ENCODE assay signal across 11 cellular contexts in genomic region chr11:12137005-12137690, GRCh38. TPM values are rescaled to one million over a fixed set of nuclear protein-coding genes. Genes with fewer than 3 reads are reported as not detected.
DNase-seq lines count a peak whose midpoint lies in the region; ATAC-seq, FAIRE-seq and TF ChIP-seq lines count a peak whose summit lies in the region.
"Had no signal": no experiment of that assay in that cellular context is flagged by ENCODE, and none has a peak within 500 bp of the region (broad histone marks: within the 10 kb centered on the region; RNA-seq: fewer than 3 reads in every experiment).

No MANE protein-coding gene starts in this region.

- 68 to 72% methylated on average over 9 to 12 of the region's 12 CpGs for WGBS in upper lobe of left lung, 2 donors

- no peak overlapping the region for H3K4me3 ChIP-seq in bronchial epithelial cell (ENCODE audit: low read depth, low read length)
- H3K4me3 ChIP-seq in lower lobe of right lung: no peak overlapping the region
- no peak overlapping the region for H3K4me3 ChIP-seq in upper lobe of left lung
- H3K4me3 ChIP-seq: heart right ventricle had no signal

- H3K4me3 Mint-ChIP-seq in activated CD4-positive, alpha-beta memory T cell treated with anti-CD3 and anti-CD28 coated beads, Interleukin-2, amount 10 ng/mL, durations not matched to agents 7 days and 5 days: no peak overlapping the region
- no peak overlapping the region for H3K4me3 Mint-ChIP-seq in activated CD4-positive, alpha-beta memory T cell treated with anti-CD3 and anti-CD28 coated beads for 36 hours
- H3K4me3 Mint-ChIP-seq: natural killer cell had no signal

- no peak for TF ChIP-seq CTCF in bronchial epithelial cell (IDR thresholded peaks at IDR 0.05; ENCODE audit: insufficient read depth, low read length, severe bottlenecking)
- TF ChIP-seq CTCF in lower lobe of right lung (IDR thresholded peaks at IDR 0.05): no peak
- TF ChIP-seq CTCF in upper lobe of left lung (IDR thresholded peaks at IDR 0.05): no peak

- POLR2A ChIA-PET in activated CD4-positive, alpha-beta memory T cell treated with anti-CD3 and anti-CD28 coated beads, Interleukin-2, amount 10 ng/mL, durations not matched to agents 7 days and 5 days (lab: Charles Lee): interaction anchor here (0.8 to 4.0 kb wide), 5 partner anchors 12 to 58 kb away, joined by 3 to 15 read pairs (median 3); no protein-coding TSS in a partner anchor
- POLR2A ChIA-PET in activated CD4-positive, alpha-beta memory T cell treated with anti-CD3 and anti-CD28 coated beads for 36 hours (lab: Charles Lee): interaction anchor here (1.5 to 1.6 kb wide), 2 partner anchors 14 to 70 kb away, joined by 4 to 5 read pairs; no protein-coding TSS in a partner anchor

- intact Hi-C loops in activated CD4-positive, alpha-beta memory T cell treated with anti-CD3 and anti-CD28 coated beads for 36 hours (cut with micrococcal nuclease): no loop called here
- intact Hi-C loops in lower lobe of right lung (cut with DNase I): no loop called here

- no peaks in the 10 kb centered on the region for H3K9me3 ChIP-seq in lower lobe of right lung
- H3K9me3 ChIP-seq in upper lobe of left lung: no peaks in the 10 kb centered on the region
- H3K9me3 ChIP-seq: heart right ventricle had no signal

- peaks cover 54% of the 10 kb centered on the region for H3K4me1 Mint-ChIP-seq in activated CD4-positive, alpha-beta memory T cell treated with anti-CD3 and anti-CD28 coated beads, Interleukin-2, amount 10 ng/mL, durations not matched to agents 7 days and 5 days
- H3K4me1 Mint-ChIP-seq in activated CD4-positive, alpha-beta memory T cell treated with anti-CD3 and anti-CD28 coated beads for 36 hours (ENCODE audit: low read depth): peaks cover 58% of the 10 kb centered on the region

- CTCF ChIA-PET in activated CD4-positive, alpha-beta memory T cell treated with anti-CD3 and anti-CD28 coated beads, Interleukin-2, amount 10 ng/mL, durations not matched to agents 7 days and 5 days (lab: Charles Lee): interaction anchor here (1.5 kb wide), 1 partner anchor 10 kb away, joined by 4 read pairs; no protein-coding TSS in a partner anchor
- CTCF ChIA-PET in activated CD4-positive, alpha-beta memory T cell treated with anti-CD3 and anti-CD28 coated beads for 36 hours (lab: Charles Lee): interaction anchor here (1.5 kb wide), 1 partner anchor 89 kb away, joined by 6 read pairs; no protein-coding TSS in a partner anchor

- no peak for TF ChIP-seq EP300 in upper lobe of left lung (IDR thresholded peaks at IDR 0.05)

- H3K27me3 ChIP-seq in bronchial epithelial cell (ENCODE audit: control insufficient read depth, insufficient read depth, low read length) (no peaks in the 10 kb centered on the region), lower lobe of right lung (ENCODE audit: low read depth) (no peaks in the 10 kb centered on the region), upper lobe of left lung (no peaks in the 10 kb centered on the region)
- H3K27me3 ChIP-seq: heart right ventricle had no signal

- H3K36me3 Mint-ChIP-seq in activated CD4-positive, alpha-beta memory T cell treated with anti-CD3 and anti-CD28 coated beads, Interleukin-2, amount 10 ng/mL, durations not matched to agents 7 days and 5 days (ENCODE audit: low read depth): peaks cover 43% of the 10 kb centered on the region
- peaks cover 19% of the 10 kb centered on the region for H3K36me3 Mint-ChIP-seq in activated CD4-positive, alpha-beta memory T cell treated with anti-CD3 and anti-CD28 coated beads for 36 hours
- H3K36me3 Mint-ChIP-seq: natural killer cell had no signal

- peak overlapping the region; percentile 9 for H3K27ac Mint-ChIP-seq in activated CD4-positive, alpha-beta memory T cell treated with anti-CD3 and anti-CD28 coated beads, Interleukin-2, amount 10 ng/mL, durations not matched to agents 7 days and 5 days
- H3K27ac Mint-ChIP-seq in activated CD4-positive, alpha-beta memory T cell treated with anti-CD3 and anti-CD28 coated beads for 36 hours: no peak overlapping the region
- H3K27ac Mint-ChIP-seq: natural killer cell had no signal

- no peaks in the 10 kb centered on the region for H3K9me3 Mint-ChIP-seq in activated CD4-positive, alpha-beta memory T cell treated with anti-CD3 and anti-CD28 coated beads, Interleukin-2, amount 10 ng/mL, durations not matched to agents 7 days and 5 days
- H3K9me3 Mint-ChIP-seq in activated CD4-positive, alpha-beta memory T cell treated with anti-CD3 and anti-CD28 coated beads for 36 hours: no peaks in the 10 kb centered on the region
- H3K9me3 Mint-ChIP-seq: natural killer cell had no signal

- H3K36me3 ChIP-seq in bronchial epithelial cell (ENCODE audit: control insufficient read depth, insufficient read depth, low read length): peaks cover 5% of the 10 kb centered on the region
- H3K36me3 ChIP-seq in lower lobe of right lung: peaks cover 4% of the 10 kb centered on the region
- no peaks in the 10 kb centered on the region for H3K36me3 ChIP-seq in upper lobe of left lung

- FAIRE-seq in bronchial epithelial cell (lab: Jason Lieb, UNC) (no peak), HTR-8/SVneo (lab: Jason Lieb, UNC) (no peak)

- ATAC-seq in lower lobe of right lung (peak; percentile 36 to 49), upper lobe of left lung (ENCODE audit: low FRiP score in 2 of 2) (peak in 1 of 2 donors; percentile 28), GM18505 (IDR thresholded peaks at IDR 0.05; ENCODE audit: unreplicated experiment) (no peak), GM18907 (IDR thresholded peaks at IDR 0.05; ENCODE audit: unreplicated experiment) (no peak)

- H3K4me1 ChIP-seq in lower lobe of right lung (peaks cover 75% of the 10 kb centered on the region), upper lobe of left lung (peaks cover 16 to 71% (median 53%) of the 10 kb centered on the region in 4 donors)

- no peak for TF ChIP-seq POLR2A in upper lobe of left lung (IDR thresholded peaks at IDR 0.05)
- TF ChIP-seq POLR2A in GM18505 (IDR thresholded peaks at IDR 0.05; ENCODE audit: borderline replicate concordance, extremely low read depth, insufficient read depth, insufficient read length): no peak

- no peak for DNase-seq in activated CD4-positive, alpha-beta memory T cell treated with anti-CD3 and anti-CD28 coated beads, Interleukin-2, amount 10 ng/mL, durations not matched to agents 7 days and 5 days
- DNase-seq in activated CD4-positive, alpha-beta memory T cell treated with anti-CD3 and anti-CD28 coated beads for 36 hours: no peak
- DNase-seq in bronchial epithelial cell (ENCODE audit: low read depth) (peak; percentile 40), lower lobe of right lung (peak; percentile 72), upper lobe of left lung (peak; percentile 57 to 78), HTR-8/SVneo (ENCODE audit: insufficient read length, low spot score) (no peak)
- DNase-seq: AML-193, heart right ventricle, natural killer cell had no signal

- no peaks in the 10 kb centered on the region for H3K27me3 Mint-ChIP-seq in activated CD4-positive, alpha-beta memory T cell treated with anti-CD3 and anti-CD28 coated beads, Interleukin-2, amount 10 ng/mL, durations not matched to agents 7 days and 5 days
- no peaks in the 10 kb centered on the region for H3K27me3 Mint-ChIP-seq in activated CD4-positive, alpha-beta memory T cell treated with anti-CD3 and anti-CD28 coated beads for 36 hours

- H3K27ac ChIP-seq in lower lobe of right lung: peak overlapping the region; percentile 54
- H3K27ac ChIP-seq in upper lobe of left lung: peak overlapping the region in 3 of 4 donors; percentile 43 to 69 (median 62)

RNA-seq across cellular contexts. Expression of gene MICAL2, which starts 26.8 kb away (rescaled TPM):
- 100 to 1,000 TPM; 135 to 143 TPM for total RNA-seq in activated CD4-positive, alpha-beta memory T cell treated with anti-CD3 and anti-CD28 coated beads, Interleukin-2, amount 10 ng/mL, durations not matched to agents 7 days and 5 days
- total RNA-seq in activated CD4-positive, alpha-beta memory T cell treated with anti-CD3 and anti-CD28 coated beads for 36 hours: 100 to 1,000 TPM; 213 to 220 TPM
- total RNA-seq in bronchial epithelial cell (75.0 and 95.9 TPM in 2 replicates), lower lobe of right lung (127 TPM), upper lobe of left lung (100 to 1,000 TPM; 138 to 327 (median 175) TPM)

Comparison
In these comparisons a context has a peak if more than half of its experiments do, and no peak if none do; other contexts are left out.
1. DNase-seq: peak in bronchial epithelial cell (single experiment), lower lobe of right lung (single experiment) and upper lobe of left lung (2 of 2); none in activated CD4-positive, alpha-beta memory T cell treated with anti-CD3 and anti-CD28 coated beads, Interleukin-2, amount 10 ng/mL, durations not matched to agents 7 days and 5 days (single experiment), activated CD4-positive, alpha-beta memory T cell treated with anti-CD3 and anti-CD28 coated beads for 36 hours (single experiment) and HTR-8/SVneo (single experiment).
2. ATAC-seq: peak in lower lobe of right lung (2 of 2); none in GM18505 (single experiment) and GM18907 (single experiment).